15 cellular contexts compared by ENCODE assay signal in genomic region chr6:141421378-141421777, GRCh38.
A peak's percentile ranks its signal among the peaks of the same experiment; 100 is the strongest.
DNase-seq lines count a peak whose midpoint lies in the region; ATAC-seq and TF ChIP-seq lines count a peak whose summit lies in the region.
"Had no signal": no experiment of that assay in that cellular context is flagged by ENCODE, and none has a peak within 500 bp of the region (broad histone marks: within the 10 kb centered on the region; RNA-seq: fewer than 3 reads in every experiment).

No MANE protein-coding gene starts in this region.

- no peak overlapping the region for H3K4me3 ChIP-seq in AG10803 (ENCODE audit: low read length)
- no peak overlapping the region for H3K4me3 ChIP-seq in kidney epithelial cell (ENCODE audit: low read depth, low read length)
- H3K4me3 ChIP-seq in tibial artery: no peak overlapping the region
- H3K4me3 ChIP-seq: GM12878 had no signal

- TF ChIP-seq CTCF in AG10803 (conservative IDR thresholded peaks at IDR 0.05; ENCODE audit: low read length) (no peak), chondrocyte (IDR thresholded peaks at IDR 0.05) (no peak), kidney epithelial cell (IDR thresholded peaks at IDR 0.05; ENCODE audit: insufficient read depth, low read length, poor library complexity, severe bottlenecking) (no peak), tibial artery (IDR thresholded peaks at IDR 0.05) (no peak)

- no peak overlapping the region for H3K4me3 Mint-ChIP-seq in chondrocyte (ENCODE audit: unreplicated experiment)
- H3K4me3 Mint-ChIP-seq in stimulated activated naive B cell treated with anti-CD40 and anti-IgM and Interleukin-4, amounts not matched to agents 10 μg/mL and 1 μg/mL and 100 μg/mL, for 72 hours: no peak overlapping the region
- H3K4me3 Mint-ChIP-seq: CD4-positive, alpha-beta memory T cell; type B pancreatic cell had no signal

- no peak overlapping the region for H3K27ac ChIP-seq in tibial artery
- H3K27ac ChIP-seq: parathyroid adenoma had no signal

- H3K9me3 Mint-ChIP-seq in chondrocyte (ENCODE audit: low read depth): peaks cover 18% of the 10 kb centered on the region
- peaks cover 8 to 14% of the 10 kb centered on the region in 2 donors for H3K9me3 Mint-ChIP-seq in stimulated activated naive B cell treated with anti-CD40 and anti-IgM and Interleukin-4, amounts not matched to agents 10 μg/mL and 1 μg/mL and 100 μg/mL, for 72 hours
- H3K9me3 Mint-ChIP-seq: type B pancreatic cell had no signal

- H3K4me1 Mint-ChIP-seq in chondrocyte (ENCODE audit: low read depth): peaks cover 13% of the 10 kb centered on the region
- H3K4me1 Mint-ChIP-seq in stimulated activated naive B cell treated with anti-CD40 and anti-IgM and Interleukin-4, amounts not matched to agents 10 μg/mL and 1 μg/mL and 100 μg/mL, for 72 hours: no peaks in the 10 kb centered on the region

- H3K4me1 ChIP-seq in tibial artery: no peaks in the 10 kb centered on the region
- H3K4me1 ChIP-seq: parathyroid adenoma had no signal

- no peak for ATAC-seq in stimulated activated naive B cell treated with anti-CD40 and anti-IgM and Interleukin-4, amounts not matched to agents 10 μg/mL and 1 μg/mL and 100 μg/mL, for 72 hours (replicated peaks)
- ATAC-seq: activated naive CD4-positive, alpha-beta T cell treated with anti-CD3 and anti-CD28 coated beads, Interleukin-2, amount 50 U/mL, for 72 hours; GM12878 had no signal

- peaks cover 0 to 6% (median 0%) of the 10 kb centered on the region in 3 donors for H3K9me3 ChIP-seq in tibial artery

- peak overlapping the region; percentile 32 for H3K27ac Mint-ChIP-seq in chondrocyte (ENCODE audit: unreplicated experiment)
- no peak overlapping the region for H3K27ac Mint-ChIP-seq in stimulated activated naive B cell treated with anti-CD40 and anti-IgM and Interleukin-4, amounts not matched to agents 10 μg/mL and 1 μg/mL and 100 μg/mL, for 72 hours
- H3K27ac Mint-ChIP-seq: activated naive CD4-positive, alpha-beta T cell treated with anti-CD3 and anti-CD28 coated beads, Interleukin-2, amount 50 U/mL, for 72 hours; CD4-positive, alpha-beta memory T cell; type B pancreatic cell had no signal

- no peaks in the 10 kb centered on the region for H3K27me3 ChIP-seq in kidney epithelial cell (ENCODE audit: control insufficient read depth, insufficient read depth, low read length)
- no peaks in the 10 kb centered on the region for H3K27me3 ChIP-seq in tibial artery

- no peaks in the 10 kb centered on the region for H3K27me3 Mint-ChIP-seq in chondrocyte (ENCODE audit: low read depth)
- peaks cover 0 to under 1% of the 10 kb centered on the region in 2 donors for H3K27me3 Mint-ChIP-seq in stimulated activated naive B cell treated with anti-CD40 and anti-IgM and Interleukin-4, amounts not matched to agents 10 μg/mL and 1 μg/mL and 100 μg/mL, for 72 hours
- H3K27me3 Mint-ChIP-seq: CD4-positive, alpha-beta memory T cell; type B pancreatic cell had no signal

- peaks cover 6% of the 10 kb centered on the region for H3K36me3 Mint-ChIP-seq in chondrocyte (ENCODE audit: low read depth)
- peaks cover 5 to 8% of the 10 kb centered on the region in 2 donors for H3K36me3 Mint-ChIP-seq in stimulated activated naive B cell treated with anti-CD40 and anti-IgM and Interleukin-4, amounts not matched to agents 10 μg/mL and 1 μg/mL and 100 μg/mL, for 72 hours
- H3K36me3 Mint-ChIP-seq: type B pancreatic cell had no signal

- DNase-seq in AG10803 (ENCODE audit: low read depth) (peak; percentile 85), LHCN-M2 (ENCODE audit: low read depth) (peak; percentile 86), chondrocyte (ENCODE audit: low spot score) (no peak), kidney epithelial cell (ENCODE audit: low read depth) (peak; percentile 67), tibial artery (no peak), NCI-H2171 (lab: John Stamatoyannopoulos, UW) (no peak), NCI-H1930 (lab: John Stamatoyannopoulos, UW) (no peak)
- DNase-seq in stimulated activated naive B cell treated with anti-CD40 and anti-IgM and Interleukin-4, amounts not matched to agents 10 μg/mL and 1 μg/mL and 100 μg/mL, for 72 hours: no peak
- DNase-seq: activated CD4-positive, alpha-beta T cell treated with anti-CD3 and anti-CD28 coated beads, Interleukin-2, amount 50 U/mL, for 48 hours; CD4-positive, alpha-beta memory T cell; NCI-H526 treated with DMSO at 0.1 percent for 48 hours had no signal

- H3K36me3 ChIP-seq in kidney epithelial cell (ENCODE audit: control insufficient read depth, insufficient read depth, low read length): no peaks in the 10 kb centered on the region
- peaks cover 0 to 4% (median 0%) of the 10 kb centered on the region in 3 donors for H3K36me3 ChIP-seq in tibial artery

- intact Hi-C loops in tibial artery (cut with DNase I; ENCODE audit: low total_unique reads): no loop called here

Comparison
In these comparisons a context has a peak if more than half of its experiments do, and no peak if none do; other contexts are left out.
1. DNase-seq: peak in AG10803 (single experiment), LHCN-M2 (single experiment) and kidney epithelial cell (single experiment); none in chondrocyte (single experiment), stimulated activated naive B cell treated with anti-CD40 and anti-IgM and Interleukin-4, amounts not matched to agents 10 μg/mL and 1 μg/mL and 100 μg/mL, for 72 hours (single experiment), tibial artery (0 of 2), NCI-H2171 (single experiment) and NCI-H1930 (0 of 2).